8 cellular contexts compared by ENCODE assay signal in the genomic region with DNA sequence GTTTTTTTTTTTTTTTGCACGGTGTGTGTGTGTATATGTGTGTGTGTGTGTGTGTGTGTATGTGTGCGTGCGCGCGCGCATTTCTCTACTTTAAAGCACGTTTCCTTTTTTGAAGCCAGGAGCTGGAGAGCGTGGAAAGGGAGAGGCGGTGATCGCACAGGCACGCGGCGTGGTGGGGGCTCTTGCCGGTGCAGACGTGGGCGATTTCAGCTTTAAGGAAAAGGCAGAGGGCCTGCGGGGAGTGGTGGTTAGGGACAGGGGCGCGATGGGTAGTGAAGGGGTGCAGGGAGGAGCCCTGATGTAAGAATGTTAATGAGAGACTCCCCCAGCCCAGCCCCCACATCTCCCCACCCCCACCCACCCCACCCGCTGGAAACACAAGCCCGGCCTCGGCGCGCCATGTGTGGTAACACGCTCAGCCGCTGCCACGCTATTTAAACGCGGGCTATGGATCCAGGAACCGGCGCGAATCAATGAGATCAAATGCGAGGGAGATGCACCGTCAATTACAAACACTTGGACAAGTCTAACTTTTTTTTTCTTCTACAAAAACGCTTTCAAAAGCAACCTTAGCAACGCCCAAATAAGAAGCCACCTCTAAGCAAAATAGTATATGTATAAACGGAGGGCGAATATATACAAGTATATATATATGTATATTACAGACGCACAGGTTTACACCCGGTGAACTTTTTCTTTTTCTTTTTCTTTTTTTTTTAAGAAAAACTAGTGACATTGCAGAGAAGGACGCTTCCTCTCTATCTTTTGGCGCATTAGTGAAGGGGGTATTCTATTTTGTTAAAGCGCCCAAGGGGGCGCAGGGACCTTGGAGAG. TPM values are rescaled to one million over a fixed set of nuclear protein-coding genes. Genes with fewer than 3 reads are reported as not detected.
DNase-seq lines count a peak whose midpoint lies in the region; ATAC-seq and TF ChIP-seq lines count a peak whose summit lies in the region.

Gene NPR3, plus strand, starts transcription at position 463 of the 834 bp plus-strand sequence. CDS start 456 bp downstream, outside the sequence.

- peaks cover 0 to 40% of the 10 kb centered on the region in 2 donors for H3K4me1 ChIP-seq in right atrium auricular region

- no peaks in the 10 kb centered on the region for H3K36me3 Mint-ChIP-seq in activated naive CD8-positive, alpha-beta T cell

- no peaks in the 10 kb centered on the region for H3K9me3 ChIP-seq in right atrium auricular region

- peaks cover 29% of the 10 kb centered on the region for H3K27me3 Mint-ChIP-seq in activated naive CD8-positive, alpha-beta T cell

- H3K27ac ChIP-seq in right atrium auricular region = peak within 1 kb of the TSS; percentile 47 to 70

- ATAC-seq in GM21717 (IDR thresholded peaks at IDR 0.05; ENCODE audit: unreplicated experiment) (no peak), GM21367 (IDR thresholded peaks at IDR 0.05; ENCODE audit: unreplicated experiment) (no peak)

- H3K4me3 ChIP-seq in right atrium auricular region = peak within 1 kb of the TSS; percentile 40 to 65

- H3K9me3 Mint-ChIP-seq in activated naive CD8-positive, alpha-beta T cell (ENCODE audit: low read depth) = no peaks in the 10 kb centered on the region

- no peak within 1 kb of the TSS for H3K27ac Mint-ChIP-seq in activated naive CD8-positive, alpha-beta T cell

- peak within 1 kb of the TSS; percentile 81 for H3K4me3 Mint-ChIP-seq in activated naive CD8-positive, alpha-beta T cell

- TF ChIP-seq CTCF in right atrium auricular region (IDR thresholded peaks at IDR 0.05) = no peak

- DNase-seq in stimulated activated CD4-positive, alpha-beta T cell treated with anti-CD3 and anti-CD28 coated beads, Interleukin-15, amount 100 ng/mL, for 24 hours = peak; percentile 16
- no peak for DNase-seq in stimulated activated CD4-positive, alpha-beta T cell treated with anti-CD3 and anti-CD28 coated beads, Interleukin-2, amount 100 ng/mL, for 48 hours
- DNase-seq in right atrium auricular region (ENCODE audit: low spot score) = no peak
- DNase-seq in renal cortical epithelial cell (ENCODE audit: low read depth) = no peak
- DNase-seq in ureter (ENCODE audit: low spot score) = no peak

- H3K27me3 ChIP-seq in right atrium auricular region = peaks cover 0 to 4% of the 10 kb centered on the region in 2 donors

- H3K36me3 ChIP-seq in right atrium auricular region = no peaks in the 10 kb centered on the region

- peaks cover 30% of the 10 kb centered on the region for H3K4me1 Mint-ChIP-seq in activated naive CD8-positive, alpha-beta T cell (ENCODE audit: low read depth)

RNA-seq across cellular contexts. Expression of gene NPR3, which starts in this region (rescaled TPM):
- total RNA-seq in right atrium auricular region (10 to 100 TPM; 22.0 to 51.0 TPM), renal cortical epithelial cell (2.8 and 16.0 TPM in 2 replicates), ureter (1.4 TPM)
